Comparison of ENCODE assay signal across 28 cellular contexts in genomic region chr12:2773199-2773875, GRCh38.
"Had no signal": no experiment of that assay in that cellular context is flagged by ENCODE, and none has a peak within 500 bp of the region (broad histone marks: within the 10 kb centered on the region; RNA-seq: fewer than 3 reads in every experiment).

No MANE protein-coding gene starts in this region.

- H3K4me3 ChIP-seq: psoas muscle, right lobe of liver, sigmoid colon, stomach, thoracic aorta, thyroid gland, tibial nerve, upper lobe of right lung, uterus had no signal

- H3K27me3 ChIP-seq: right lobe of liver, thyroid gland, tibial nerve, upper lobe of right lung, uterus had no signal

- ATAC-seq: naive thymus-derived CD8-positive, alpha-beta T cell; natural killer cell treated with Interleukin-12 subunit alpha and Interleukin-12 subunit beta and Interleukin-15 and Interleukin-18, amount 100 ng/mL, for 72 hours; psoas muscle; right cardiac atrium; right lobe of liver; stimulated activated effector memory CD8-positive, alpha-beta T cell treated with anti-CD3 and anti-CD28 coated beads, Interleukin-12 subunit alpha, Interleukin-12 subunit beta, amount 100 ng/mL, for 72 hours; upper lobe of right lung had no signal

- H3K9me3 ChIP-seq: psoas muscle, right lobe of liver, sigmoid colon, stomach, thoracic aorta, thyroid gland, tibial nerve, upper lobe of right lung, uterus had no signal

- H3K27ac Mint-ChIP-seq: natural killer cell treated with Interleukin-12 subunit alpha and Interleukin-12 subunit beta and Interleukin-15 and Interleukin-18, amount 100 ng/mL, for 72 hours; nephron progenitor cell; progenitor cell of endocrine pancreas; stimulated activated effector memory CD8-positive, alpha-beta T cell treated with anti-CD3 and anti-CD28 coated beads, Interleukin-12 subunit alpha, Interleukin-12 subunit beta, amount 100 ng/mL, for 72 hours; stimulated activated naive B cell treated with anti-CD40 and anti-IgM and Interleukin-4, amounts not matched to agents 10 μg/mL and 1 μg/mL and 100 μg/mL, for 72 hours; type B pancreatic cell had no signal

- H3K36me3 Mint-ChIP-seq: natural killer cell treated with Interleukin-12 subunit alpha and Interleukin-12 subunit beta and Interleukin-15 and Interleukin-18, amount 100 ng/mL, for 72 hours; stimulated activated effector memory CD8-positive, alpha-beta T cell treated with anti-CD3 and anti-CD28 coated beads, Interleukin-12 subunit alpha, Interleukin-12 subunit beta, amount 100 ng/mL, for 72 hours; stimulated activated naive B cell treated with anti-CD40 and anti-IgM and Interleukin-4, amounts not matched to agents 10 μg/mL and 1 μg/mL and 100 μg/mL, for 72 hours had no signal

- H3K9me3 Mint-ChIP-seq: natural killer cell treated with Interleukin-12 subunit alpha and Interleukin-12 subunit beta and Interleukin-15 and Interleukin-18, amount 100 ng/mL, for 72 hours; nephron progenitor cell; type B pancreatic cell had no signal

- H3K4me1 Mint-ChIP-seq: stimulated activated effector memory CD8-positive, alpha-beta T cell treated with anti-CD3 and anti-CD28 coated beads, Interleukin-12 subunit alpha, Interleukin-12 subunit beta, amount 100 ng/mL, for 72 hours; stimulated activated naive B cell treated with anti-CD40 and anti-IgM and Interleukin-4, amounts not matched to agents 10 μg/mL and 1 μg/mL and 100 μg/mL, for 72 hours had no signal

- FAIRE-seq: small intestine had no signal

- H2AFZ ChIP-seq: parathyroid adenoma had no signal

- H3K27me3 Mint-ChIP-seq: stimulated activated naive B cell treated with anti-CD40 and anti-IgM and Interleukin-4, amounts not matched to agents 10 μg/mL and 1 μg/mL and 100 μg/mL, for 72 hours had no signal

- H3K4me1 ChIP-seq: parathyroid adenoma, psoas muscle, right lobe of liver, sigmoid colon, stomach, tibial nerve, upper lobe of right lung, uterus had no signal

- H3K79me2 ChIP-seq: parathyroid adenoma had no signal

- H3K9ac ChIP-seq: parathyroid adenoma had no signal

- DNase-seq: naive B cell; naive thymus-derived CD8-positive, alpha-beta T cell; nephron progenitor cell; occipital lobe; posterior cingulate gyrus; psoas muscle; right cardiac atrium; right lobe of liver; sigmoid colon; small intestine; stimulated activated CD4-positive, alpha-beta T cell treated with anti-CD3 and anti-CD28 coated beads, Interleukin-15, amount 100 ng/mL, for 24 hours; stimulated activated CD4-positive, alpha-beta T cell treated with anti-CD3 and anti-CD28 coated beads, Interleukin-2, amount 100 ng/mL, for 24 hours; stimulated activated CD4-positive, alpha-beta T cell treated with anti-CD3 and anti-CD28 coated beads, Interleukin-2, amount 100 ng/mL, for 48 hours; stimulated activated CD4-positive, alpha-beta T cell treated with anti-CD3 and anti-CD28 coated beads, Interleukin-4, amount 100 ng/mL, for 24 hours; stimulated activated naive B cell treated with anti-CD40 and anti-IgM and Interleukin-4, amounts not matched to agents 10 μg/mL and 1 μg/mL and 100 μg/mL, for 72 hours; stimulated activated naive CD4-positive, alpha-beta T cell treated with Interleukin-2 at 50 U/mL for 16 hours; stomach; thyroid gland; upper lobe of right lung; uterus had no signal

- H3K27ac ChIP-seq: parathyroid adenoma, psoas muscle, right lobe of liver, sigmoid colon, stomach, thoracic aorta, thyroid gland, tibial nerve, upper lobe of right lung, uterus had no signal

- H3K4me3 Mint-ChIP-seq: naive B cell; naive thymus-derived CD8-positive, alpha-beta T cell; natural killer cell treated with Interleukin-12 subunit alpha and Interleukin-12 subunit beta and Interleukin-15 and Interleukin-18, amount 100 ng/mL, for 72 hours; nephron progenitor cell; neural crest cell; stimulated activated effector memory CD8-positive, alpha-beta T cell treated with anti-CD3 and anti-CD28 coated beads, Interleukin-12 subunit alpha, Interleukin-12 subunit beta, amount 100 ng/mL, for 72 hours; stimulated activated naive B cell treated with anti-CD40 and anti-IgM and Interleukin-4, amounts not matched to agents 10 μg/mL and 1 μg/mL and 100 μg/mL, for 72 hours; type B pancreatic cell had no signal

- H3K36me3 ChIP-seq: right lobe of liver, sigmoid colon, stomach, thoracic aorta, thyroid gland, tibial nerve, upper lobe of right lung, uterus had no signal
